In genomic region chr4:26864904-26865303, GRCh38 we compare ENCODE assay signal across 14 cellular contexts. TPM values are rescaled to one million over a fixed set of nuclear protein-coding genes. Genes with fewer than 3 reads are reported as not detected.
DNase-seq lines count a peak whose midpoint lies in the region; ATAC-seq, FAIRE-seq and TF ChIP-seq lines count a peak whose summit lies in the region.
"Had no signal": no experiment of that assay in that cellular context is flagged by ENCODE, and none has a peak within 500 bp of the region (broad histone marks: within the 10 kb centered on the region; RNA-seq: fewer than 3 reads in every experiment).

No MANE protein-coding gene starts in this region.

- H3K9me2 ChIP-seq in Karpas-422 (replicated peaks; ENCODE audit: insufficient read depth, low read length) (no peaks in the 10 kb centered on the region), neural cell (ENCODE audit: insufficient read depth, low read length) (no peaks in the 10 kb centered on the region)

- intact Hi-C loops in CD14-positive monocyte (cut with micrococcal nuclease) (no loop called here), K562 (cut with micrococcal nuclease) (loop anchor here (5.0 to 10.0 kb wide), 3 partner anchors 127 to 410 kb away; partner anchors contain the start of gene TBC1D19), right cardiac atrium (cut with DNase I) (loop anchor here in 2 of 4 donors (10.0 kb wide), 2 partner anchors 130 to 140 kb away; no protein-coding TSS in a partner anchor)

- peak overlapping the region; percentile 63 to 90 (median 84) for H3K27ac Mint-ChIP-seq in CD14-positive monocyte

- H3K79me2 ChIP-seq in Karpas-422 (ENCODE audit: low read length) (peaks cover 82% of the 10 kb centered on the region), K562 (ENCODE audit: control insufficient read depth, insufficient read depth, low read length) (peaks cover 36% of the 10 kb centered on the region), neural cell (replicated peaks; ENCODE audit: insufficient read depth, low read length) (peaks cover 52% of the 10 kb centered on the region)

- H3K4me2 ChIP-seq in Karpas-422 (ENCODE audit: low read depth, low read length, poor library complexity, severe bottlenecking) (peak overlapping the region; percentile 98), K562 (ENCODE audit: insufficient read depth, low read length) (no peak overlapping the region), neural cell (ENCODE audit: low read length) (peak overlapping the region; percentile 71)

- TF ChIP-seq EP300 in K562 (IDR thresholded peaks at IDR 0.05; ENCODE audit: low read length) (no peak), neural cell (conservative IDR thresholded peaks at IDR 0.05; ENCODE audit: poor library complexity, severe bottlenecking) (no peak)

- TF ChIP-seq RAD21 in K562 (CRISPR knock-in tag; conservative IDR thresholded peaks at IDR 0.05 in 1 of 2, IDR thresholded peaks at IDR 0.05 in 1 of 2), result no peak
- TF ChIP-seq RAD21 in neural cell (conservative IDR thresholded peaks at IDR 0.05), result no peak

- in situ Hi-C loops in K562 (cut with MboI), result no loop called here

- H3K27me3 ChIP-seq in Karpas-422 (ENCODE audit: low read length), result no peaks in the 10 kb centered on the region
- no peaks in the 10 kb centered on the region for H3K27me3 ChIP-seq in K562 (ENCODE audit: control insufficient read depth in 2 of 2, insufficient read depth in 2 of 2, low read length in 2 of 2)
- H3K27me3 ChIP-seq in neural cell (ENCODE audit: insufficient read depth, low read depth, low read length), result no peaks in the 10 kb centered on the region
- no peaks in the 10 kb centered on the region for H3K27me3 ChIP-seq in right cardiac atrium (ENCODE audit: control insufficient read depth, insufficient read depth)
- H3K27me3 ChIP-seq: SJCRH30 had no signal

- H3K4me3 ChIP-seq in Karpas-422 (ENCODE audit: low read length) (peak overlapping the region; percentile 92; the same call in 1 of the 2 replicates), K562 (no peak overlapping the region), neural cell (ENCODE audit: low read length) (peak overlapping the region; percentile 75), right cardiac atrium (ENCODE audit: low read length) (no peak overlapping the region)
- H3K4me3 ChIP-seq: GM23248, SJCRH30 had no signal

- POLR2A ChIA-PET in K562 (lab: Yijun Ruan, JAX), result interaction anchor here (3.4 kb wide), 1 partner anchor 10 kb away, joined by 14 read pairs; no protein-coding TSS in a partner anchor

- H3K27ac ChIP-seq in Karpas-422 (ENCODE audit: low read length) (peak overlapping the region; percentile 95; the same call in 1 of the 2 replicates), K562 (ENCODE audit: extremely low read depth, low read depth, low read length) (no peak overlapping the region), neural cell (ENCODE audit: low read length) (no peak overlapping the region), right cardiac atrium (ENCODE audit: low read length) (no peak overlapping the region)
- H3K27ac ChIP-seq: GM23248, SJCRH30 had no signal

- H3K9ac ChIP-seq in Karpas-422 (ENCODE audit: low read length), result 0 out of 2 replicates have a peak overlapping the region, but pooled peaks have one; percentile 16
- H3K9ac ChIP-seq in K562 (ENCODE audit: insufficient read depth in 1 of 2, low read depth in 2 of 2, low read length in 2 of 2), result no peak overlapping the region
- H3K9ac ChIP-seq in neural cell (ENCODE audit: low read length), result no peak overlapping the region
- H3K9ac ChIP-seq: GM23248 had no signal

- H3K9me1 ChIP-seq in K562 (ENCODE audit: control insufficient read depth, insufficient read depth, low read length), result no peaks in the 10 kb centered on the region

- no TSS peak for BruUV-seq in K562 (replicated peaks; lab: Mats Ljungman, UMichigan)

- 41% methylated on average over 3 of the region's 3 CpGs for WGBS in K562 (ENCODE audit: insufficient coverage, low coverage, missing lambda C conversion rate)
- 46% methylated on average over 3 of the region's 3 CpGs for WGBS in right cardiac atrium

- no peaks in the 10 kb centered on the region for H3K27me3 Mint-ChIP-seq in CD14-positive monocyte (ENCODE audit: low read depth in 3 of 3)

- H3K4me1 Mint-ChIP-seq in CD14-positive monocyte, result peaks cover 49% of the 10 kb centered on the region

- H4K20me1 ChIP-seq in Karpas-422 (ENCODE audit: insufficient read depth, low read depth, low read length), result peaks cover 33% of the 10 kb centered on the region
- H4K20me1 ChIP-seq in K562 (replicated peaks; ENCODE audit: control insufficient read depth, insufficient read depth, low read length), result peaks cover 3% of the 10 kb centered on the region; the same call in 1 of the 2 replicates
- H4K20me1 ChIP-seq in neural cell (ENCODE audit: insufficient read depth), result no peaks in the 10 kb centered on the region

- TF ChIP-seq CTCF in CD14-positive monocyte (IDR thresholded peaks at IDR 0.05) (no peak), K562 (IDR thresholded peaks at IDR 0.05 in 2 of 3, conservative IDR thresholded peaks at IDR 0.05 in 1 of 3; ENCODE audit: insufficient read depth in 2 of 3, low read depth in 1 of 3, low read length in 3 of 3) (no peak), neural cell (IDR thresholded peaks at IDR 0.05; ENCODE audit: poor library complexity, severe bottlenecking) (no peak)

- no peak for FAIRE-seq in K562 (lab: Jason Lieb, UNC)

- H3K36me3 ChIP-seq in Karpas-422 (ENCODE audit: insufficient read depth, low read length) (peaks cover 3% of the 10 kb centered on the region; the same call in 1 of the 2 replicates), K562 (ENCODE audit: control insufficient read depth, insufficient read depth, low read length) (no peaks in the 10 kb centered on the region), neural cell (ENCODE audit: insufficient read depth, low read length) (no peaks in the 10 kb centered on the region)
- H3K36me3 ChIP-seq: SJCRH30 had no signal

- ATAC-seq in K562 (no peak), HG02610 (IDR thresholded peaks at IDR 0.05; ENCODE audit: unreplicated experiment) (no peak), right cardiac atrium (no peak)

- DNase-seq in CD14-positive monocyte (ENCODE audit: low spot score) (no peak), Karpas-422 (no peak), K562 (ENCODE audit: extremely low read depth in 1 of 4, low spot score in 3 of 4) (no peak), HPDE6-E6E7 (ENCODE audit: extremely low spot score) (no peak), epidermal melanocyte (ENCODE audit: insufficient read length, low spot score) (no peak), right cardiac atrium (no peak)
- DNase-seq: activated gamma-delta T cell treated with Interleukin-2 at 50 U/mL for 16 hours, COR-L47, GM23248, NCI-H1417 treated with DMSO at 0.1 percent for 48 hours, NCI-H524, SJCRH30 had no signal

- no peaks in the 10 kb centered on the region for H3K9me3 ChIP-seq in Karpas-422 (ENCODE audit: low read length)
- no peaks in the 10 kb centered on the region for H3K9me3 ChIP-seq in K562 (replicated peaks; ENCODE audit: control insufficient read depth, insufficient read depth, low read depth, low read length)
- H3K9me3 ChIP-seq in neural cell (ENCODE audit: low read length), result no peaks in the 10 kb centered on the region
- no peaks in the 10 kb centered on the region for H3K9me3 ChIP-seq in right cardiac atrium (ENCODE audit: control insufficient read depth, low read length)
- H3K9me3 ChIP-seq: SJCRH30 had no signal

- no peak overlapping the region for H2AFZ ChIP-seq in Karpas-422 (ENCODE audit: low read length)
- H2AFZ ChIP-seq in K562 (ENCODE audit: low read depth, low read length), result no peak overlapping the region
- H2AFZ ChIP-seq in neural cell (ENCODE audit: low read depth, low read length), result no peak overlapping the region
- H2AFZ ChIP-seq: GM23248 had no signal

- H3K4me1 ChIP-seq in Karpas-422 (ENCODE audit: low read length) (peaks cover 76% of the 10 kb centered on the region), K562 (replicated peaks in 1 of 2; ENCODE audit: control insufficient read depth in 2 of 2, insufficient read depth in 2 of 2, low read length in 2 of 2) (peaks cover 16 to 19% of the 10 kb centered on the region in 2 experiments; a peak in 4 of 5 replicates), right cardiac atrium (ENCODE audit: control insufficient read depth, insufficient read depth, low read length) (peaks cover 5% of the 10 kb centered on the region)

- CTCF ChIA-PET in K562 (lab: Yijun Ruan, JAX; ENCODE audit: low intra/inter-chr PET ratio), result no interaction called here

- peaks cover 3 to 8% of the 10 kb centered on the region in 2 donors for H3K36me3 Mint-ChIP-seq in CD14-positive monocyte

- 0 out of 2 replicates have a peak, but pooled peaks have one; percentile 41 for TF ChIP-seq POLR2A in K562 (conservative IDR thresholded peaks at IDR 0.05)

- no peaks in the 10 kb centered on the region for H3K9me3 Mint-ChIP-seq in CD14-positive monocyte

- H3K4me3 Mint-ChIP-seq in CD14-positive monocyte, result peak overlapping the region; percentile 21 to 41

- H3F3A ChIP-seq in neural cell (ENCODE audit: insufficient read depth, low read length, poor library complexity, severe bottlenecking), result no peaks in the 10 kb centered on the region

TF ChIP-seq in K562, 482 proteins besides CTCF, POLR2A, EP300 and RAD21 (continues in another document):
- TF ChIP-seq SMAD4 (CRISPR knock-in tag; conservative IDR thresholded peaks at IDR 0.05), result no peak

RNA-seq across cellular contexts. Expression of gene STIM2, which starts 4.3 kb away (rescaled TPM):
- 1 to 10 TPM; 8.6 to 8.8 TPM for polyA plus RNA-seq in CD14-positive monocyte
- total RNA-seq in Karpas-422 (2014; rRNA removed; shearing (Covaris generic); ENCODE audit: low replicate concordance), result 96.4 and 203 TPM in 2 replicates
- 20.8 and 31.2 TPM in 2 replicates for total RNA-seq in K562 (2011; cell fraction: chromatin; rRNA removed; ENCODE audit: low replicate concordance)
- total RNA-seq in K562 (2011; cell fraction: nucleolus; rRNA removed), result 19.7 and 25.0 TPM in 2 replicates
- 29.2 and 44.9 TPM in 2 replicates for total RNA-seq in K562 (2011; cell fraction: nucleoplasm; rRNA removed)
- total RNA-seq in K562 (2014; rRNA removed), result 12.8 and 13.3 TPM in 2 replicates
- 13.8 and 15.4 TPM in 2 replicates for total RNA-seq in K562 (2014; rRNA removed; fragmentation: Illumina TruSeq; extraction: Trizol)
- 17.6 and 21.8 TPM in 2 replicates for total RNA-seq in K562 (2015; rRNA removed; fragmentation: Illumina TruSeq; extraction: Trizol)
- 25.7 and 26.8 TPM in 2 replicates for total RNA-seq in K562 (2021)
- 20.4 and 25.6 TPM in 2 replicates for polyA plus RNA-seq in K562 (2011; rRNA removed)
- polyA plus RNA-seq in K562 (2011; cell fraction: cytosol; rRNA removed), result 15.5 and 16.3 TPM in 2 replicates
- 77.9 and 90.8 TPM in 2 replicates for polyA plus RNA-seq in K562 (2011; cell fraction: nucleus; rRNA removed)
- 18.2 and 24.6 TPM in 2 replicates for polyA plus RNA-seq in K562 (2012)
- 11.3 and 14.8 TPM in 2 replicates for polyA plus RNA-seq in K562 (2014; fragmentation: Illumina TruSeq; extraction: Trizol)
- polyA plus RNA-seq in K562 (2014; fragmentation: Nextera tagmentation; extraction: Ambion mirVana), result 10 to 100 TPM in 1 of 2 experiments, 1 to 10 TPM in 1; 7.2 to 12.6 TPM
- polyA plus RNA-seq in K562 (2014; rRNA removed), result 16.7 TPM in 2 replicates
- 15.1 and 23.5 TPM in 2 replicates for polyA minus RNA-seq in K562 (2011; rRNA and poly(A)+ RNA removed)
- polyA minus RNA-seq in K562 (2011; cell fraction: cytosol; rRNA and poly(A)+ RNA removed), result 5.2 and 6.7 TPM in 2 replicates
- 22.5 and 32.1 TPM in 2 replicates for polyA minus RNA-seq in K562 (2011; cell fraction: nucleus; rRNA and poly(A)+ RNA removed)
- polyA plus RNA-seq in neural cell, result 16.9 and 25.3 TPM in 2 replicates
- 33.7 and 37.7 TPM in 2 replicates for polyA minus RNA-seq in neural cell
- total RNA-seq in right cardiac atrium, result 10 to 100 TPM; 13.9 to 20.8 (median 17.4) TPM
- 6.0 TPM for polyA plus RNA-seq in right cardiac atrium

Comparison
In these comparisons a context has a peak if more than half of its experiments do, and no peak if none do; other contexts are left out.
1. H3K4me3 ChIP-seq: peak in Karpas-422 (single experiment) and neural cell (single experiment); none in K562 (single experiment) and right cardiac atrium (single experiment).